ENCODE assay signal across 12 cellular contexts in genomic region chr2:136310005-136310495, GRCh38.
A peak's percentile ranks its signal among the peaks of the same experiment; 100 is the strongest.
DNase-seq lines count a peak whose midpoint lies in the region; ATAC-seq and TF ChIP-seq lines count a peak whose summit lies in the region.
"Had no signal": no experiment of that assay in that cellular context is flagged by ENCODE, and none has a peak within 500 bp of the region (broad histone marks: within the 10 kb centered on the region; RNA-seq: fewer than 3 reads in every experiment).

No MANE protein-coding gene starts in this region.

- peak; percentile 66 for DNase-seq in activated effector memory CD4-positive, alpha-beta T cell treated with anti-CD3 and anti-CD28 coated beads, Interleukin-2, amount 50 U/mL, for 16 hours
- no peak for DNase-seq in activated effector memory CD4-positive, alpha-beta T cell treated with Interleukin-2 at 50 U/mL for 16 hours
- peak in 1 of 3 donors; percentile 25 for DNase-seq in T-helper 17 cell
- peak; percentile 32 to 47 for DNase-seq in stimulated activated CD8-positive, alpha-beta memory T cell treated with anti-CD3 and anti-CD28 coated beads, Interleukin-15, amount 100 ng/mL, for 48 hours (ENCODE audit: low read depth in 2 of 2)
- no peak for DNase-seq in PC-3
- no peak for DNase-seq in NCI-H2107 (lab: John Stamatoyannopoulos, UW)
- DNase-seq: DMS79 treated with DMSO at 0.1 percent for 48 hours, NCI-H146, retina had no signal

- no peaks in the 10 kb centered on the region for H3K79me2 ChIP-seq in PC-3 (ENCODE audit: low read length)

- peak overlapping the region; percentile 83 for H3K27ac Mint-ChIP-seq in T-helper 17 cell
- H3K27ac Mint-ChIP-seq: type B pancreatic cell had no signal

- peaks cover 7% of the 10 kb centered on the region for H3K27me3 Mint-ChIP-seq in T-helper 17 cell

- H3K9me3 ChIP-seq in T-helper 17 cell (ENCODE audit: control insufficient read depth, low read length, poor library complexity, severe bottlenecking): no peaks in the 10 kb centered on the region
- no peaks in the 10 kb centered on the region for H3K9me3 ChIP-seq in PC-3 (ENCODE audit: low read length)

- intact Hi-C loops in PC-3 (cut with micrococcal nuclease): no loop called here

- CTCF ChIA-PET in PC-3 (lab: Charles Lee): no interaction called here

- POLR2A ChIA-PET in PC-3 (lab: Charles Lee; ENCODE audit: unreplicated experiment): no interaction called here

- no peak overlapping the region for H2AFZ ChIP-seq in PC-3 (ENCODE audit: low read length)

- H3K4me2 ChIP-seq in PC-3 (ENCODE audit: low read length): no peak overlapping the region

- H3K4me3 Mint-ChIP-seq in T-helper 17 cell: peak overlapping the region; percentile 44
- H3K4me3 Mint-ChIP-seq: type B pancreatic cell had no signal

- TF ChIP-seq CTCF in PC-3 (conservative IDR thresholded peaks at IDR 0.05; ENCODE audit: low read depth, low read length): no peak

- no peak overlapping the region for H3K4me3 ChIP-seq in PC-3 (ENCODE audit: low read length)

- no peaks in the 10 kb centered on the region for H3K4me1 ChIP-seq in PC-3 (ENCODE audit: insufficient read depth, low read length)

- peaks cover 13% of the 10 kb centered on the region for H3K4me1 Mint-ChIP-seq in T-helper 17 cell

- H3K36me3 ChIP-seq in PC-3 (ENCODE audit: low read depth, low read length): no peaks in the 10 kb centered on the region

- ATAC-seq in GM21723 (IDR thresholded peaks at IDR 0.05; ENCODE audit: unreplicated experiment) (peak; percentile 63), T-helper 17 cell (peak; percentile 56), HG02610 (IDR thresholded peaks at IDR 0.05; ENCODE audit: unreplicated experiment) (no peak), PC-3 (no peak)

- BruUV-seq in PC-3 (replicated peaks; lab: Mats Ljungman, UMichigan): no TSS peak

- no peaks in the 10 kb centered on the region for H4K20me1 ChIP-seq in PC-3 (ENCODE audit: low read length)

- H3K9ac ChIP-seq in PC-3 (ENCODE audit: low read length): no peak overlapping the region

- H3K36me3 Mint-ChIP-seq in T-helper 17 cell (ENCODE audit: low read depth): no peaks in the 10 kb centered on the region
- H3K36me3 Mint-ChIP-seq: type B pancreatic cell had no signal

- H3K9me2 ChIP-seq in PC-3 (replicated peaks; ENCODE audit: low read length): no peaks in the 10 kb centered on the region

- H3K27me3 ChIP-seq in PC-3 (ENCODE audit: low read length): peaks cover 60% of the 10 kb centered on the region

- H3F3A ChIP-seq in PC-3 (ENCODE audit: low read length, unreplicated experiment): no peaks in the 10 kb centered on the region

- no peak overlapping the region for H3K27ac ChIP-seq in PC-3 (ENCODE audit: low read length)

Comparison
In these comparisons a context has a peak if more than half of its experiments do, and no peak if none do; other contexts are left out.
1. DNase-seq: peak in activated effector memory CD4-positive, alpha-beta T cell treated with anti-CD3 and anti-CD28 coated beads, Interleukin-2, amount 50 U/mL, for 16 hours (single experiment) and stimulated activated CD8-positive, alpha-beta memory T cell treated with anti-CD3 and anti-CD28 coated beads, Interleukin-15, amount 100 ng/mL, for 48 hours (2 of 2); none in activated effector memory CD4-positive, alpha-beta T cell treated with Interleukin-2 at 50 U/mL for 16 hours (single experiment), PC-3 (single experiment) and NCI-H2107 (single experiment).
2. ATAC-seq: peak in GM21723 (single experiment) and T-helper 17 cell (single experiment); none in HG02610 (single experiment) and PC-3 (single experiment).